11 cellular contexts compared by ENCODE assay signal in the genomic region with DNA sequence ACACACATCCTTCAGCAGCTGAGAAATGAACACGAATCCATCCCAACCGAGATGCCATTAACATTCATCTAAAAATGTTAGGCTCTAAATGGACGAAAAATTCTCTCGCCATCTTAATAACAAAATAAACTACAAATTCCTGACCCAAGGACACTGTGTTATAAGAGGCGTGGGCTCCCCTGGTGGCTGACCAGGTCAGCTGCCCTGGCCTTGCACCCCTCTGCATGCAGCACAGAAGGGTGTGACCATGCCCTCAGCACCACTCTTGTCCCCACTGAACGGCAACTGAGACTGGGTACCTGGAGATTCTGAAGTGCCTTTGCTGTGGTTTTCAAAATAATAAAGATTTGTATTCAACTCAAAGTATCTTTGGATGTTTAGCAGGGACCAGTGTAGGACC. TPM values are rescaled to one million over a fixed set of nuclear protein-coding genes. Genes with fewer than 3 reads are reported as not detected.
"Had no signal": no experiment of that assay in that cellular context is flagged by ENCODE, and none has a peak within 500 bp of the region (broad histone marks: within the 10 kb centered on the region; RNA-seq: fewer than 3 reads in every experiment).

No MANE protein-coding gene starts in this region.

RNA-seq across cellular contexts. Expression of a gene that starts 15.8 kb away (rescaled TPM):
- total RNA-seq: kidney; left colon; left ventricle myocardium inferior; lung microvascular endothelial cell; mesenteric fat pad; mucosa of descending colon; mucosa of gallbladder; myocyte; naive thymus-derived CD8-positive, alpha-beta T cell had no signal
- polyA plus RNA-seq: immature natural killer cell; naive thymus-derived CD4-positive, alpha-beta T cell; naive thymus-derived CD8-positive, alpha-beta T cell had no signal
